13 cellular contexts compared by ENCODE assay signal in the genomic region with DNA sequence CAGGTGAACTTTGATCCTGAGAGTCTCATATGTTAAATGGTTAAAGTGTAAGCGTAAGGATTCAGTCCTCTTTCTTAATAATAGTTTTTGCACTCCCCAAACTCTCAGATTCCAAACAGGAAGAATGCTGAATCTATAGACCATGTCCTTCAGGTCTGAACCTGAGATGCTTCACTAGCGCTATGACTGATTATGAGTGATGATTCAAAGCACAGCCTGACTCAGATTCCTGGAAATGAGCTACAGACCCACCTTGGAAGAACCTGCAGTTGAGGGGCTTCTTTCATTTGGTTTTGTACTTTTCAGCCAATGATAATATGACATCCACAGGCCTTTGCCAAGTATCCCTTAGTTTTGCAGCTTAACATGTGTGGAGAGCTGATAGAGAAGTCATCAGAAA. TPM values are rescaled to one million over a fixed set of nuclear protein-coding genes. Genes with fewer than 3 reads are reported as not detected.
DNase-seq lines count a peak whose midpoint lies in the region; ATAC-seq and TF ChIP-seq lines count a peak whose summit lies in the region.
"Had no signal": no experiment of that assay in that cellular context is flagged by ENCODE, and none has a peak within 500 bp of the region (broad histone marks: within the 10 kb centered on the region; RNA-seq: fewer than 3 reads in every experiment).

No MANE protein-coding gene starts in this region.

- H3K36me3 Mint-ChIP-seq in WTC11 = no peaks in the 10 kb centered on the region

- peaks cover 37% of the 10 kb centered on the region for H3K27me3 Mint-ChIP-seq in WTC11 (ENCODE audit: low read depth)

- POLR2A ChIA-PET in WTC11 (lab: Charles Lee) = no interaction called here

- no peaks in the 10 kb centered on the region for H3K36me3 ChIP-seq in prostate gland

- no peaks in the 10 kb centered on the region for H3K27me3 ChIP-seq in foreskin keratinocyte
- no peaks in the 10 kb centered on the region for H3K27me3 ChIP-seq in prostate gland (replicated peaks; ENCODE audit: insufficient read depth)

- peaks cover 10% of the 10 kb centered on the region; the same call in 1 of the 2 replicates for H3K4me1 Mint-ChIP-seq in WTC11

- intact Hi-C loops in prostate gland (cut with DNase I) = loop anchor here (5.0 to 10.0 kb wide), 2 partner anchors 35 to 327 kb away; no protein-coding TSS in a partner anchor

- no peaks in the 10 kb centered on the region for H3K9me3 ChIP-seq in prostate gland

- H3K4me1 ChIP-seq in foreskin keratinocyte (peaks cover 9% of the 10 kb centered on the region), prostate gland (replicated peaks) (no peaks in the 10 kb centered on the region)

- H3K27ac ChIP-seq in foreskin keratinocyte (no peak overlapping the region), prostate gland (peak overlapping the region; percentile 74 to 76)

- CTCF ChIA-PET in WTC11 (lab: Charles Lee) = interaction anchor here (1.1 to 2.2 kb wide), 3 partner anchors 75 to 385 kb away, joined by 3 to 9 read pairs (median 3); no protein-coding TSS in a partner anchor

- ATAC-seq in WTC11 (no peak), foreskin keratinocyte (peak; percentile 77), HG02623 (IDR thresholded peaks at IDR 0.05; ENCODE audit: unreplicated experiment) (no peak)
- ATAC-seq: Panc1 had no signal

- TF ChIP-seq CTCF in WTC11 (IDR thresholded peaks at IDR 0.05) (no peak), foreskin keratinocyte (conservative IDR thresholded peaks at IDR 0.05) (no peak), prostate gland (IDR thresholded peaks at IDR 0.05) (no peak)

- H3K4me3 Mint-ChIP-seq in WTC11 = peak overlapping the region; percentile 90
- H3K4me3 Mint-ChIP-seq: activated T-helper 1 cell treated with anti-CD3 and anti-CD28 coated beads, Interleukin-12 subunit alpha, Interleukin-12 subunit beta, Interleukin-2, Interleukin-4 antibody, amounts not matched to agents 30 ng/mL and 10 ng/mL and 1 ng/mL, durations not matched to agents 14 hours and 24 hours and 36 hours had no signal

- H3K4me3 ChIP-seq in prostate gland = peak overlapping the region; percentile 38 to 39

- TF ChIP-seq POLR2A in prostate gland (IDR thresholded peaks at IDR 0.05) = no peak

- WGBS in prostate gland = 49% methylated on average over 2 of the region's 2 CpGs

- no peak overlapping the region for H3K27ac Mint-ChIP-seq in WTC11
- H3K27ac Mint-ChIP-seq: activated T-helper 1 cell treated with anti-CD3 and anti-CD28 coated beads, Interleukin-12 subunit alpha, Interleukin-12 subunit beta, Interleukin-2, Interleukin-4 antibody, amounts not matched to agents 30 ng/mL and 10 ng/mL and 1 ng/mL, durations not matched to agents 14 hours and 24 hours and 36 hours had no signal

- peak; percentile 48 for DNase-seq in ELR (ENCODE audit: low read depth)
- no peak for DNase-seq in WTC11 (ENCODE audit: low spot score)
- DNase-seq in foreskin keratinocyte = peak in 1 of 2 donors; percentile 69
- DNase-seq in prostate gland (ENCODE audit: low spot score) = no peak
- no peak for DNase-seq in stimulated activated CD4-positive, alpha-beta T cell treated with anti-CD3 and anti-CD28 coated beads, Interleukin-1b, Interleukin-23, amount 100 ng/mL, for 48 hours
- DNase-seq in dermis blood vessel endothelial cell = no peak
- DNase-seq in DMS114 treated with DMSO at 0.1 percent for 48 hours (lab: John Stamatoyannopoulos, UW; ENCODE audit: unreplicated experiment) = no peak
- DNase-seq: NCI-H2227 treated with DMSO at 0.1 percent for 48 hours, substantia nigra had no signal

- H3K9me3 Mint-ChIP-seq in WTC11 = no peaks in the 10 kb centered on the region
- H3K9me3 Mint-ChIP-seq: activated T-helper 1 cell treated with anti-CD3 and anti-CD28 coated beads, Interleukin-12 subunit alpha, Interleukin-12 subunit beta, Interleukin-2, Interleukin-4 antibody, amounts not matched to agents 30 ng/mL and 10 ng/mL and 1 ng/mL, durations not matched to agents 14 hours and 24 hours and 36 hours had no signal

TF ChIP-seq in WTC11, 78 proteins besides CTCF, POLR2A, EP300 and RAD21 (continues in another document):
- TF ChIP-seq JUN (CRISPR knock-in tag; IDR thresholded peaks at IDR 0.05) (no peak), NR1H2 (CRISPR knock-in tag; IDR thresholded peaks at IDR 0.05) (no peak), USF2 (CRISPR knock-in tag; IDR thresholded peaks at IDR 0.05) (no peak), TCF7 (CRISPR knock-in tag; IDR thresholded peaks at IDR 0.05; ENCODE audit: low read depth) (no peak), ZNF121 (CRISPR knock-in tag; IDR thresholded peaks at IDR 0.05) (no peak), ATF6 (CRISPR knock-in tag; IDR thresholded peaks at IDR 0.05) (no peak), IRF1 (CRISPR knock-in tag; IDR thresholded peaks at IDR 0.05) (no peak), ZNF138 (CRISPR knock-in tag; conservative IDR thresholded peaks at IDR 0.05) (no peak), CREB1 (CRISPR knock-in tag; IDR thresholded peaks at IDR 0.05) (no peak), GTF2I (CRISPR knock-in tag; conservative IDR thresholded peaks at IDR 0.05) (no peak), NFATC4 (CRISPR knock-in tag; IDR thresholded peaks at IDR 0.05) (no peak), E2F5 (CRISPR knock-in tag; IDR thresholded peaks at IDR 0.05) (no peak), ZNF263 (CRISPR knock-in tag; IDR thresholded peaks at IDR 0.05; ENCODE audit: low read depth) (no peak), NFYB (CRISPR knock-in tag; conservative IDR thresholded peaks at IDR 0.05; ENCODE audit: low read depth) (no peak), ZNF671 (CRISPR knock-in tag; IDR thresholded peaks at IDR 0.05) (no peak), GRHL2 (CRISPR knock-in tag; IDR thresholded peaks at IDR 0.05; ENCODE audit: insufficient replicate concordance, severe bottlenecking) (no peak)
- TF ChIP-seq, protein P1, sequence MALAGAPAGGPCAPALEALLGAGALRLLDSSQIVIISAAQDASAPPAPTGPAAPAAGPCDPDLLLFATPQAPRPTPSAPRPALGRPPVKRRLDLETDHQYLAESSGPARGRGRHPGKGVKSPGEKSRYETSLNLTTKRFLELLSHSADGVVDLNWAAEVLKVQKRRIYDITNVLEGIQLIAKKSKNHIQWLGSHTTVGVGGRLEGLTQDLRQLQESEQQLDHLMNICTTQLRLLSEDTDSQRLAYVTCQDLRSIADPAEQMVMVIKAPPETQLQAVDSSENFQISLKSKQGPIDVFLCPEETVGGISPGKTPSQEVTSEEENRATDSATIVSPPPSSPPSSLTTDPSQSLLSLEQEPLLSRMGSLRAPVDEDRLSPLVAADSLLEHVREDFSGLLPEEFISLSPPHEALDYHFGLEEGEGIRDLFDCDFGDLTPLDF (CRISPR knock-in tag; IDR thresholded peaks at IDR 0.05) = no peak
- TF ChIP-seq, protein P2, sequence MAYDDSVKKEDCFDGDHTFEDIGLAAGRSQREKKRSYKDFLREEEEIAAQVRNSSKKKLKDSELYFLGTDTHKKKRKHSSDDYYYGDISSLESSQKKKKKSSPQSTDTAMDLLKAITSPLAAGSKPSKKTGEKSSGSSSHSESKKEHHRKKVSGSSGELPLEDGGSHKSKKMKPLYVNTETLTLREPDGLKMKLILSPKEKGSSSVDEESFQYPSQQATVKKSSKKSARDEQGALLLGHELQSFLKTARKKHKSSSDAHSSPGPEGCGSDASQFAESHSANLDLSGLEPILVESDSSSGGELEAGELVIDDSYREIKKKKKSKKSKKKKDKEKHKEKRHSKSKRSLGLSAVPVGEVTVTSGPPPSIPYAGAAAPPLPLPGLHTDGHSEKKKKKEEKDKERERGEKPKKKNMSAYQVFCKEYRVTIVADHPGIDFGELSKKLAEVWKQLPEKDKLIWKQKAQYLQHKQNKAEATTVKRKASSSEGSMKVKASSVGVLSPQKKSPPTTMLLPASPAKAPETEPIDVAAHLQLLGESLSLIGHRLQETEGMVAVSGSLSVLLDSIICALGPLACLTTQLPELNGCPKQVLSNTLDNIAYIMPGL (CRISPR knock-in tag; IDR thresholded peaks at IDR 0.05) = no peak

RNA-seq across cellular contexts. Expression of gene EDNRA, which starts 1.4 kb away (rescaled TPM):
- 2.1 to 2.5 TPM (median 2.3 TPM) in 3 replicates for total RNA-seq in WTC11 (2021)
- 3.7 and 5.1 TPM in 2 replicates for total RNA-seq in foreskin keratinocyte
- 0.82 and 1.5 TPM in 2 replicates for polyA plus RNA-seq in foreskin keratinocyte
- total RNA-seq in prostate gland = 10 to 100 TPM; 17.8 to 27.3 TPM
- total RNA-seq in dermis blood vessel endothelial cell = 0.19 TPM in 1 of 2 replicates, not detected in the other
- total RNA-seq: activated T-helper 1 cell treated with anti-CD3 and anti-CD28 coated beads, Interleukin-12 subunit alpha, Interleukin-12 subunit beta, Interleukin-2, Interleukin-4 antibody, amounts not matched to agents 30 ng/mL and 10 ng/mL and 1 ng/mL, durations not matched to agents 14 hours and 24 hours and 36 hours; dermis microvascular lymphatic vessel endothelial cell had no signal
